In the genomic region with DNA sequence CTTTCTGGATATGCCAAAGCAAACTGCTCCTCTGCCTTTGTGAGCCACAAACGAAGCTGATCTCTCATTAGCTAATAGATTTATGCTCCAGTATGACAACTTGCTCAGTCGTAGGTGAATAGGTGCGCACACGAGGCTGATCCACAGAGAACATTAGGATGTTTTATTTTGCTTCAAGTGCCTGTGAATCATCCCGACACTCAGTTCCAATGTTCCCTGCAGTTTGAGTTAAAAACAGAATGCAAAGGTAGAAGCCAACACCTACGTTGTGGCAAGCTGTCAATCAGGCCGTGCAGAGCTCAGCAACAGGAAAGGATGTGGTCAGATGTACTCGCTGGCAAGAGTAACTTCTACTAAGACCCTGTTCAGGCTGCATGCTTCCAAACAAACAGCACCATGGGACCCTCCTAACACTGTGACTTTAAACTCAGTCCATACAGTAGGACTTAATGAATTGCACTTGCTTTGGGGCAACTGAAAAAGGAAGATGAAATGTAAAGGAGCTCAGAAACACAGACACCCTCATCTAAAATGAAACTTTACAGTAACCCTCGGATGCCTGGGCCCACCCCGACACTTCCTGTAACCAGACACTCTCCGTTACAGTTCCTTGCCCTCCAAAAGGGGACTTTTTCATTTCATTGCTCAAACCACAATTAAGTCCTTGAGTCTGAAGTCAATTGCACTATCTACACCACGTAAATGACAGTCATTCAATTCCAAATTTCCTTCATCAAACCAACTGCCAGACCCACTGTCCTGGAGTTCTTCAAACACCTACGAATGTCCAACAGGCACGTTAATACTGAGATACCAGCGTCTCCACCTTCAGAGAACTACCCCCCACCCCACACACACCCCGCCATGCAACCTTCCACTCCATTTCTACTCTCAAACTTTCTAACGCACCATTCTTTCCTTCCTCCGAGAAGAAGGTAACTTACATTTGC, we compare ENCODE assay signal across 8 cellular contexts. TPM values are rescaled to one million over a fixed set of nuclear protein-coding genes. Genes with fewer than 3 reads are reported as not detected.
DNase-seq lines count a peak whose midpoint lies in the region; ATAC-seq and TF ChIP-seq lines count a peak whose summit lies in the region.

No MANE protein-coding gene starts in this region.

- H3K27ac ChIP-seq in GM23338 (ENCODE audit: low read depth) = peak overlapping the region; percentile 8; the same call in 1 of the 2 replicates

- TF ChIP-seq CTCF in GM23338 (conservative IDR thresholded peaks at IDR 0.05; ENCODE audit: low read depth in 2 of 2) = no peak
- TF ChIP-seq CTCF in epithelial cell of proximal tubule (conservative IDR thresholded peaks at IDR 0.05; ENCODE audit: low read depth, low read length) = no peak

- peak overlapping the region; percentile 96 for H3K4me2 ChIP-seq in GM23338

- peaks cover 51% of the 10 kb centered on the region for H3K79me2 ChIP-seq in GM23338 (replicated peaks; ENCODE audit: insufficient read depth)

- peak overlapping the region; percentile 82 for H3K4me3 Mint-ChIP-seq in GM23338

- peaks cover 42% of the 10 kb centered on the region for H3K4me1 Mint-ChIP-seq in GM23338

- H3K9me2 ChIP-seq in GM23338 (ENCODE audit: insufficient read depth) = no peaks in the 10 kb centered on the region

- peak overlapping the region; percentile 74 for H2AFZ ChIP-seq in GM23338

- H3K36me3 ChIP-seq in GM23338 (ENCODE audit: insufficient read depth) = no peaks in the 10 kb centered on the region

- ATAC-seq in GM18499 (IDR thresholded peaks at IDR 0.05; ENCODE audit: insufficient read depth, unreplicated experiment) (peak; percentile 45), GM23338 (no peak)

- H3K4me3 ChIP-seq in GM23338 (peak overlapping the region; percentile 91), epithelial cell of proximal tubule (ENCODE audit: low read depth, low read length) (peak overlapping the region; percentile 74)

- H3K9me3 Mint-ChIP-seq in GM23338 = no peaks in the 10 kb centered on the region

- peaks cover 15% of the 10 kb centered on the region for H3K27me3 Mint-ChIP-seq in GM23338 (ENCODE audit: insufficient read depth, low read depth, poor library complexity)

- H3F3A ChIP-seq in GM23338 (replicated peaks; ENCODE audit: low read depth) = peaks cover 13% of the 10 kb centered on the region

- DNase-seq in GM23338 (ENCODE audit: low spot score) (peak; percentile 51), Kasumi-1 (lab: John Stamatoyannopoulos, UW) (peak; percentile 95 to 96), epithelial cell of proximal tubule (ENCODE audit: low read depth) (no peak), putamen (ENCODE audit: low spot score) (peak; percentile 82), iPS-NIHi7 (ENCODE audit: extremely low spot score) (no peak), HPDE6-E6E7 (ENCODE audit: extremely low spot score) (no peak)
- DNase-seq in activated CD4-positive, alpha-beta T cell treated with anti-CD3 and anti-CD28 coated beads for 1 hour = peak; percentile 46

- no peak overlapping the region for H3K27ac Mint-ChIP-seq in GM23338

- H3K27me3 ChIP-seq in GM23338 (ENCODE audit: insufficient read depth) = peaks cover 5% of the 10 kb centered on the region; the same call in 1 of the 2 replicates

- H3K4me1 ChIP-seq in GM23338 (ENCODE audit: insufficient read depth) = peaks cover 36% of the 10 kb centered on the region

- H4K20me1 ChIP-seq in GM23338 (replicated peaks; ENCODE audit: insufficient read depth) = 0 out of 2 replicates have a peak, but pooled peaks cover 3% of the 10 kb centered on the region

- H3K36me3 Mint-ChIP-seq in GM23338 (ENCODE audit: low read depth) = peaks cover 27% of the 10 kb centered on the region; the same call in 2 of the 3 replicates

TF ChIP-seq in GM23338, 12 proteins besides CTCF, POLR2A, EP300 and RAD21 (continues in another document):
- TF ChIP-seq ZNF114 (CRISPR knock-in tag; IDR thresholded peaks at IDR 0.05) (no peak), EZH2phosphoT487 (IDR thresholded peaks at IDR 0.05; ENCODE audit: unreplicated experiment) (no peak), POLR2AphosphoS5 (IDR thresholded peaks at IDR 0.05; ENCODE audit: low read depth) (no peak), ETS1 (IDR thresholded peaks at IDR 0.05) (no peak), ZNF462 (CRISPR knock-in tag; IDR thresholded peaks at IDR 0.05) (no peak)

RNA-seq across cellular contexts. Expression of gene CCDC88C, which starts 1.6 kb away (rescaled TPM):
- 42.1 and 60.7 TPM in 2 replicates for total RNA-seq in GM23338 (2014; rRNA removed; shearing (Covaris generic))
- polyA plus RNA-seq in GM23338 (2016; fragmentation: Nextera tagmentation; extraction: Ambion mirVana) = 20.8 and 23.6 TPM in 2 replicates
- total RNA-seq in epithelial cell of proximal tubule = 16.4 and 21.2 TPM in 2 replicates

Comparison
In these comparisons a context has a peak if more than half of its experiments do, and no peak if none do; other contexts are left out.
1. DNase-seq: peak in GM23338 (single experiment), Kasumi-1 (2 of 2), activated CD4-positive, alpha-beta T cell treated with anti-CD3 and anti-CD28 coated beads for 1 hour (single experiment) and putamen (single experiment); none in epithelial cell of proximal tubule (single experiment), iPS-NIHi7 (single experiment) and HPDE6-E6E7 (single experiment).